ENCODE assay signal across 1 cellular context in the genomic region with DNA sequence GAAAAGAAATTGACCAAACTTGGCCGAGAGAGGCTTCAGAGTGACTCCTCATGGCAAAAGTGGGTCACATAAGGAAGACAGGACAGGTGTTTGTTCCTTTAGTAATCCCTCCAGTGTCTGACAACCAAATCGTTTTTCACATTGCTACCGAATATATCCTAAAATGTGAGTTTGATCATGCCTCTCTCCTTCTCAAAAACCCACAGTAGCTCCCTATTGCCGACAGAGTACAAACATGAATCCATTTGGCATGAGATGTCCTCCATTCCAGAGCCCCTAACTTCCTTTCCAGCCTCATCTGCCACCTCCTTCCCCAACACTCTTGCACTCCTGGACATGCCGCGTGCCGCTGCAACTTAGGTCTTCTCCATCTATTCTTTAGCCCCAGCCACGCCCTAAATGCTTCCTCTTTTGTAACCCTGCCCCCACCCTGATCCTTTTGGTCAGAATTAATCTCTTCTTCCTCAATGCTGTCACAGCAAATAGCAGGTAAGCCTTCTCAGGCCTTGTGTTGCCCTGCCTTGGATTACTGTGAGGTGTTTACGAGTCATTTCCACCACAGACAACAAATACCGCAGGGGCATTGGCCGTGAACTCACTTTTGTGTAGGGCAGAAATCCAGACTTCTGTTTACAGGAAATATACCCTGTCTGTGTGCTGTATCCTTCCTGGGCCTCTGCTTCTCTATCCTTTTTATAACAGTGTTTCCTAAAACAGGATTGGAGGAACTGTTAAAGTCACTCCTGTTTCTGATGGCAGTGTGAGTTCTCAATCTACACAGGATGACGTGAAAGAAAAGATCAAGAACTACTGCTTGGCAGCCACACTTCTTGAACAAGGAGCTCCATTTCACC.
TF ChIP-seq lines count a peak whose summit lies in the region.

No MANE protein-coding gene starts in this region.

TF ChIP-seq in HepG2, 621 proteins besides CTCF, POLR2A, EP300 and RAD21 (continued from another document and continues in another):
- TF ChIP-seq ZFAT (CRISPR knock-in tag; conservative IDR thresholded peaks at IDR 0.05) (no peak), SOX5 (CRISPR knock-in tag; IDR thresholded peaks at IDR 0.05; ENCODE audit: borderline replicate concordance) (no peak), POGZ (CRISPR knock-in tag; IDR thresholded peaks at IDR 0.05) (no peak), ZNF446 (CRISPR knock-in tag; IDR thresholded peaks at IDR 0.05) (no peak), ZNF17 (CRISPR knock-in tag; IDR thresholded peaks at IDR 0.05) (no peak), NCOA1 (CRISPR knock-in tag; IDR thresholded peaks at IDR 0.05) (no peak), FOXK2 (IDR thresholded peaks at IDR 0.05) (no peak), FOXP1 (IDR thresholded peaks at IDR 0.05) (no peak), FOXP1 (CRISPR knock-in tag; IDR thresholded peaks at IDR 0.05) (peak; percentile 80), RARA (CRISPR knock-in tag; IDR thresholded peaks at IDR 0.05) (peak; percentile 80), ZBTB7A (CRISPR knock-in tag; IDR thresholded peaks at IDR 0.05) (no peak), ELF3 (CRISPR knock-in tag; IDR thresholded peaks at IDR 0.05) (no peak), HNRNPLL (IDR thresholded peaks at IDR 0.05; ENCODE audit: low read depth, low read length, poor library complexity, severe bottlenecking) (no peak), FOSL2 (CRISPR knock-in tag; IDR thresholded peaks at IDR 0.05) (peak; percentile 46; the same call in 1 of the 2 replicates), ZSCAN22 (CRISPR knock-in tag; IDR thresholded peaks at IDR 0.05) (no peak), GABPA (IDR thresholded peaks at IDR 0.05; ENCODE audit: low read depth, low read length) (no peak), GABPA (CRISPR knock-in tag; IDR thresholded peaks at IDR 0.05; ENCODE audit: low read depth) (no peak), ZNF839 (CRISPR knock-in tag; IDR thresholded peaks at IDR 0.05; ENCODE audit: borderline replicate concordance) (no peak), ZNF552 (CRISPR knock-in tag; IDR thresholded peaks at IDR 0.05; ENCODE audit: borderline replicate concordance) (no peak), HNF4G (IDR thresholded peaks at IDR 0.05; ENCODE audit: borderline replicate concordance, low read depth, low read length) (no peak), HNF4G (CRISPR knock-in tag; IDR thresholded peaks at IDR 0.05; ENCODE audit: borderline replicate concordance, low read depth) (no peak), MED1 (CRISPR knock-in tag; IDR thresholded peaks at IDR 0.05) (peak; percentile 30; the same call in 1 of the 2 replicates), AKAP8 (CRISPR knock-in tag; IDR thresholded peaks at IDR 0.05) (no peak), MXI1 (IDR thresholded peaks at IDR 0.05; ENCODE audit: borderline replicate concordance, low read depth, low read length) (no peak), PCBP2 (optimal IDR thresholded peaks at IDR 0.05; ENCODE audit: low read depth, low read length, poor library complexity, severe bottlenecking) (no peak)
- TF ChIP-seq, protein P1, sequence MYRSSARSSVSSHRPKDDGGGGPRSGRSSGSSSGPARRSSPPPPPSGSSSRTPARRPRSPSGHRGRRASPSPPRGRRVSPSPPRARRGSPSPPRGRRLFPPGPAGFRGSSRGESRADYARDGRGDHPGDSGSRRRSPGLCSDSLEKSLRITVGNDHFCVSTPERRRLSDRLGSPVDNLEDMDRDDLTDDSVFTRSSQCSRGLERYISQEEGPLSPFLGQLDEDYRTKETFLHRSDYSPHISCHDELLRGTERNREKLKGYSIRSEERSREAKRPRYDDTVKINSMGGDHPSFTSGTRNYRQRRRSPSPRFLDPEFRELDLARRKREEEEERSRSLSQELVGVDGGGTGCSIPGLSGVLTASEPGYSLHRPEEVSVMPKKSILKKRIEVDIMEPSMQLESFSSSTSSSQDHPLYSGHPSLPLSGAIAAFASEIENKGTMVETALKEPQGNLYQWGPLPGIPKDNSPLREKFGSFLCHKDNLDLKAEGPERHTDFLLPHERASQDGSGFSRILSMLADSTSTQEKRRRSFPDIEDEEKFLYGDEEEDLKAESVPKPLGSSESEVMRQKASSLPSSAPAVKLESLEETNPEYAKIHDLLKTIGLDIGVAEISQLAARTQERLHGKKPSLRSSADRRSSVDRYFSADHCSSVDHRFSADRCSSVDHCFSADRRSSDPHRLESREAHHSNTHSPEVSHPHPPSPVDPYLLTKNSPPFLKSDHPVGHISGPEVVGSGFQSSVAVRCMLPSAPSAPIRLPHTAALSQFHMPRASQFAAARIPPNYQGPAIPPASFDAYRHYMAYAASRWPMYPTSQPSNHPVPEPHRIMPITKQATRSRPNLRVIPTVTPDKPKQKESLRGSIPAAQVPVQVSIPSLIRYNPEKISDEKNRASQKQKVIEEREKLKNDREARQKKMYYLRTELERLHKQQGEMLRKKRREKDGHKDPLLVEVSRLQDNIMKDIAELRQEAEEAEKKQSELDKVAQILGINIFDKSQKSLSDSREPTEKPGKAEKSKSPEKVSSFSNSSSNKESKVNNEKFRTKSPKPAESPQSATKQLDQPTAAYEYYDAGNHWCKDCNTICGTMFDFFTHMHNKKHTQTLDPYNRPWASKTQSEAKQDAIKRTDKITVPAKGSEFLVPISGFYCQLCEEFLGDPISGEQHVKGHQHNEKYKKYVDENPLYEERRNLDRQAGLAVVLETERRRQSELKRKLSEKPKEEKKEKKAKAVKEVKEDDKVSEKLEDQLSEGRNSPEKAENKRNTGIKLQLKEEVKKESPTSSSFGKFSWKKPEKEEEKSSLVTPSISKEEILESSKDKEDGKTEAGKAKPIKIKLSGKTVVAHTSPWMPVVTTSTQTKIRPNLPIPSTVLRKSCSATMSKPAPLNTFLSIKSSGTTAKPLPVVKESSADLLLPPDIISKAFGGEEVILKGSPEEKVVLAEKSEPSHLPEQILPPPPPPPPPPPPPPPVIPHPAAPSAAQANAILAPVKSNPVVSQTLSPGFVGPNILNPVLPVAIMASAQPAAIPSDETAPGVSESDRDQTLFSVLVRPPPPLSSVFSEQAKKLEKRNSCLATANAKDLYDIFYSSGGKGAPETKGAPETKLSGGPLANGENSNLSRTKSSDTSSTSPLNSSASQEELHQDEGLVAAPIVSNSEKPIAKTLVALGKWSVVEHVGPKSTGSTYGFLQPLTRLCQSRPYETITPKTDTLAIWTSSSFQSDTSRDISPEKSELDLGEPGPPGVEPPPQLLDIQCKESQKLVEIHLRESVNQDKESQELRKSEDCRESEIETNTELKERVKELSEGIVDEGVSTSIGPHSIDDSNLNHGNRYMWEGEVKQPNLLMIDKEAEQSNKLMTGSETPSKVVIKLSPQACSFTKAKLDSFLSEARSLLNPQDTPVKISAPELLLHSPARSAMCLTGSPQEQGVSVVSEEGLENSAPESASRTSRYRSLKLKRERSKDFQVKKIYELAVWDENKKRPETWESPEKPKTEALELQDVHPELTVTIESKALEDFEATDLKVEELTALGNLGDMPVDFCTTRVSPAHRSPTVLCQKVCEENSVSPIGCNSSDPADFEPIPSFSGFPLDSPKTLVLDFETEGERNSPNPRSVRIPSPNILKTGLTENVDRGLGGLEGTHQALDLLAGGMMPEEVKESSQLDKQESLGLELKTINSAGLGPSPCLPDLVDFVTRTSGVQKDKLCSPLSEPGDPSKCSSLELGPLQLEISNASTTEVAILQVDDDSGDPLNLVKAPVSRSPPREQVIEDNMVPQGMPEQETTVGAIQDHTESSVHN (CRISPR knock-in tag; IDR thresholded peaks at IDR 0.05) = no peak
- TF ChIP-seq, protein P2, sequence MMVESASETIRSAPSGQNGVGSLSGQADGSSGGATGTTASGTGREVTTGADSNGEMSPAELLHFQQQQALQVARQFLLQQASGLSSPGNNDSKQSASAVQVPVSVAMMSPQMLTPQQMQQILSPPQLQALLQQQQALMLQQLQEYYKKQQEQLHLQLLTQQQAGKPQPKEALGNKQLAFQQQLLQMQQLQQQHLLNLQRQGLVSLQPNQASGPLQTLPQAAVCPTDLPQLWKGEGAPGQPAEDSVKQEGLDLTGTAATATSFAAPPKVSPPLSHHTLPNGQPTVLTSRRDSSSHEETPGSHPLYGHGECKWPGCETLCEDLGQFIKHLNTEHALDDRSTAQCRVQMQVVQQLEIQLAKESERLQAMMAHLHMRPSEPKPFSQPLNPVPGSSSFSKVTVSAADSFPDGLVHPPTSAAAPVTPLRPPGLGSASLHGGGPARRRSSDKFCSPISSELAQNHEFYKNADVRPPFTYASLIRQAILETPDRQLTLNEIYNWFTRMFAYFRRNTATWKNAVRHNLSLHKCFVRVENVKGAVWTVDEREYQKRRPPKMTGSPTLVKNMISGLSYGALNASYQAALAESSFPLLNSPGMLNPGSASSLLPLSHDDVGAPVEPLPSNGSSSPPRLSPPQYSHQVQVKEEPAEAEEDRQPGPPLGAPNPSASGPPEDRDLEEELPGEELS (CRISPR knock-in tag; IDR thresholded peaks at IDR 0.05) = 0 out of 2 replicates have a peak, but pooled peaks have one; percentile 21
- TF ChIP-seq, protein P3, sequence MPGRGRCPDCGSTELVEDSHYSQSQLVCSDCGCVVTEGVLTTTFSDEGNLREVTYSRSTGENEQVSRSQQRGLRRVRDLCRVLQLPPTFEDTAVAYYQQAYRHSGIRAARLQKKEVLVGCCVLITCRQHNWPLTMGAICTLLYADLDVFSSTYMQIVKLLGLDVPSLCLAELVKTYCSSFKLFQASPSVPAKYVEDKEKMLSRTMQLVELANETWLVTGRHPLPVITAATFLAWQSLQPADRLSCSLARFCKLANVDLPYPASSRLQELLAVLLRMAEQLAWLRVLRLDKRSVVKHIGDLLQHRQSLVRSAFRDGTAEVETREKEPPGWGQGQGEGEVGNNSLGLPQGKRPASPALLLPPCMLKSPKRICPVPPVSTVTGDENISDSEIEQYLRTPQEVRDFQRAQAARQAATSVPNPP (CRISPR knock-in tag; IDR thresholded peaks at IDR 0.05) = no peak
- TF ChIP-seq, protein P4, sequence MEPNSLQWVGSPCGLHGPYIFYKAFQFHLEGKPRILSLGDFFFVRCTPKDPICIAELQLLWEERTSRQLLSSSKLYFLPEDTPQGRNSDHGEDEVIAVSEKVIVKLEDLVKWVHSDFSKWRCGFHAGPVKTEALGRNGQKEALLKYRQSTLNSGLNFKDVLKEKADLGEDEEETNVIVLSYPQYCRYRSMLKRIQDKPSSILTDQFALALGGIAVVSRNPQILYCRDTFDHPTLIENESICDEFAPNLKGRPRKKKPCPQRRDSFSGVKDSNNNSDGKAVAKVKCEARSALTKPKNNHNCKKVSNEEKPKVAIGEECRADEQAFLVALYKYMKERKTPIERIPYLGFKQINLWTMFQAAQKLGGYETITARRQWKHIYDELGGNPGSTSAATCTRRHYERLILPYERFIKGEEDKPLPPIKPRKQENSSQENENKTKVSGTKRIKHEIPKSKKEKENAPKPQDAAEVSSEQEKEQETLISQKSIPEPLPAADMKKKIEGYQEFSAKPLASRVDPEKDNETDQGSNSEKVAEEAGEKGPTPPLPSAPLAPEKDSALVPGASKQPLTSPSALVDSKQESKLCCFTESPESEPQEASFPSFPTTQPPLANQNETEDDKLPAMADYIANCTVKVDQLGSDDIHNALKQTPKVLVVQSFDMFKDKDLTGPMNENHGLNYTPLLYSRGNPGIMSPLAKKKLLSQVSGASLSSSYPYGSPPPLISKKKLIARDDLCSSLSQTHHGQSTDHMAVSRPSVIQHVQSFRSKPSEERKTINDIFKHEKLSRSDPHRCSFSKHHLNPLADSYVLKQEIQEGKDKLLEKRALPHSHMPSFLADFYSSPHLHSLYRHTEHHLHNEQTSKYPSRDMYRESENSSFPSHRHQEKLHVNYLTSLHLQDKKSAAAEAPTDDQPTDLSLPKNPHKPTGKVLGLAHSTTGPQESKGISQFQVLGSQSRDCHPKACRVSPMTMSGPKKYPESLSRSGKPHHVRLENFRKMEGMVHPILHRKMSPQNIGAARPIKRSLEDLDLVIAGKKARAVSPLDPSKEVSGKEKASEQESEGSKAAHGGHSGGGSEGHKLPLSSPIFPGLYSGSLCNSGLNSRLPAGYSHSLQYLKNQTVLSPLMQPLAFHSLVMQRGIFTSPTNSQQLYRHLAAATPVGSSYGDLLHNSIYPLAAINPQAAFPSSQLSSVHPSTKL (CRISPR knock-in tag; IDR thresholded peaks at IDR 0.05) = peak; percentile 36; the same call in 1 of the 2 replicates
- TF ChIP-seq, protein P5, sequence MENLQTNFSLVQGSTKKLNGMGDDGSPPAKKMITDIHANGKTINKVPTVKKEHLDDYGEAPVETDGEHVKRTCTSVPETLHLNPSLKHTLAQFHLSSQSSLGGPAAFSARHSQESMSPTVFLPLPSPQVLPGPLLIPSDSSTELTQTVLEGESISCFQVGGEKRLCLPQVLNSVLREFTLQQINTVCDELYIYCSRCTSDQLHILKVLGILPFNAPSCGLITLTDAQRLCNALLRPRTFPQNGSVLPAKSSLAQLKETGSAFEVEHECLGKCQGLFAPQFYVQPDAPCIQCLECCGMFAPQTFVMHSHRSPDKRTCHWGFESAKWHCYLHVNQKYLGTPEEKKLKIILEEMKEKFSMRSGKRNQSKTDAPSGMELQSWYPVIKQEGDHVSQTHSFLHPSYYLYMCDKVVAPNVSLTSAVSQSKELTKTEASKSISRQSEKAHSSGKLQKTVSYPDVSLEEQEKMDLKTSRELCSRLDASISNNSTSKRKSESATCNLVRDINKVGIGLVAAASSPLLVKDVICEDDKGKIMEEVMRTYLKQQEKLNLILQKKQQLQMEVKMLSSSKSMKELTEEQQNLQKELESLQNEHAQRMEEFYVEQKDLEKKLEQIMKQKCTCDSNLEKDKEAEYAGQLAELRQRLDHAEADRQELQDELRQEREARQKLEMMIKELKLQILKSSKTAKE (CRISPR knock-in tag; IDR thresholded peaks at IDR 0.05; ENCODE audit: borderline replicate concordance) = peak; percentile 18; the same call in 1 of the 2 replicates
- TF ChIP-seq, protein P6, sequence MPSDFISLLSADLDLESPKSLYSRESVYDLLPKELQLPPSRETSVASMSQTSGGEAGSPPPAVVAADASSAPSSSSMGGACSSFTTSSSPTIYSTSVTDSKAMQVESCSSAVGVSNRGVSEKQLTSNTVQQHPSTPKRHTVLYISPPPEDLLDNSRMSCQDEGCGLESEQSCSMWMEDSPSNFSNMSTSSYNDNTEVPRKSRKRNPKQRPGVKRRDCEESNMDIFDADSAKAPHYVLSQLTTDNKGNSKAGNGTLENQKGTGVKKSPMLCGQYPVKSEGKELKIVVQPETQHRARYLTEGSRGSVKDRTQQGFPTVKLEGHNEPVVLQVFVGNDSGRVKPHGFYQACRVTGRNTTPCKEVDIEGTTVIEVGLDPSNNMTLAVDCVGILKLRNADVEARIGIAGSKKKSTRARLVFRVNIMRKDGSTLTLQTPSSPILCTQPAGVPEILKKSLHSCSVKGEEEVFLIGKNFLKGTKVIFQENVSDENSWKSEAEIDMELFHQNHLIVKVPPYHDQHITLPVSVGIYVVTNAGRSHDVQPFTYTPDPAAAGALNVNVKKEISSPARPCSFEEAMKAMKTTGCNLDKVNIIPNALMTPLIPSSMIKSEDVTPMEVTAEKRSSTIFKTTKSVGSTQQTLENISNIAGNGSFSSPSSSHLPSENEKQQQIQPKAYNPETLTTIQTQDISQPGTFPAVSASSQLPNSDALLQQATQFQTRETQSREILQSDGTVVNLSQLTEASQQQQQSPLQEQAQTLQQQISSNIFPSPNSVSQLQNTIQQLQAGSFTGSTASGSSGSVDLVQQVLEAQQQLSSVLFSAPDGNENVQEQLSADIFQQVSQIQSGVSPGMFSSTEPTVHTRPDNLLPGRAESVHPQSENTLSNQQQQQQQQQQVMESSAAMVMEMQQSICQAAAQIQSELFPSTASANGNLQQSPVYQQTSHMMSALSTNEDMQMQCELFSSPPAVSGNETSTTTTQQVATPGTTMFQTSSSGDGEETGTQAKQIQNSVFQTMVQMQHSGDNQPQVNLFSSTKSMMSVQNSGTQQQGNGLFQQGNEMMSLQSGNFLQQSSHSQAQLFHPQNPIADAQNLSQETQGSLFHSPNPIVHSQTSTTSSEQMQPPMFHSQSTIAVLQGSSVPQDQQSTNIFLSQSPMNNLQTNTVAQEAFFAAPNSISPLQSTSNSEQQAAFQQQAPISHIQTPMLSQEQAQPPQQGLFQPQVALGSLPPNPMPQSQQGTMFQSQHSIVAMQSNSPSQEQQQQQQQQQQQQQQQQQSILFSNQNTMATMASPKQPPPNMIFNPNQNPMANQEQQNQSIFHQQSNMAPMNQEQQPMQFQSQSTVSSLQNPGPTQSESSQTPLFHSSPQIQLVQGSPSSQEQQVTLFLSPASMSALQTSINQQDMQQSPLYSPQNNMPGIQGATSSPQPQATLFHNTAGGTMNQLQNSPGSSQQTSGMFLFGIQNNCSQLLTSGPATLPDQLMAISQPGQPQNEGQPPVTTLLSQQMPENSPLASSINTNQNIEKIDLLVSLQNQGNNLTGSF (CRISPR knock-in tag; IDR thresholded peaks at IDR 0.05) = no peak
